In the genomic region with DNA sequence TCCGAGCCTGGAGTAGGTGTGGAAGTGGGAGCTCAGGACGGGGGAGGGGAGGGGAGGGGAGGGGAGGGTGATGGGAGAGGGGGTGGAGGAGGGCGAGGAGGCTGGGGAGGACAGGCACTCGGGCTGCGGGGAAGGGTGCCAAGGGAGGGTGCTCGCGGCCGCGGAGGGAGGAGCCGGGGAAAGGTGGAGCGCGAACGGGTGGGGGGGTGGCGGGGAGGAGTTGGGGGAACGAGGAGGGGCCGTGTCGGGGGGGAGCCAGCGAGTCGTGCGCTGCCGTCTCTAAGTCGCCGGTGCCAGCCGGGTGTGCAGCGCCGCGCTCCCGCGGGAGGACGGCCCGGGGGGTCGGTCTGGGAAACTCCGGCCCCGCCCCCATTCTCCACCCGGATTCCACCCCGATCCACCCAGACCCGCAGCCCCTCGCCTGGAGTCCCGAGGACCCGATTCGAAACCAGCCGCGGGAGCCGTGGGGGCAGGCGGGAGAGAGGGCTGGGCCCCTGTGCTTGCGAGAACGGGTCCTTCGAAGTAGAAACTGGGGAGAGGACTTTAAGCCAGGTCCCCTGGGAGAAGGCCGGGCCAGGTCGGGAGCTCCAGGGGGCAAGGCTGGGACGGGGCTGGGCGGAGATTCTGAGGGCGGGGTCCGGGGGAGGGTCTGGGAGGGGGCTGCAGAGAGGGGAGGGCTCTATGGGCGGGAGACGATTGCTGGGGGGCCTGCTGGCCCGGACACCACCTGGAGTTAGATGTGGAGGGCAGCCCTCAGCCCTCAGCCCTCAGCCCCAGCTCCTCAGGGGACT, we compare ENCODE assay signal across 8 cellular contexts. TPM values are rescaled to one million over a fixed set of nuclear protein-coding genes. Genes with fewer than 3 reads are reported as not detected.
DNase-seq lines count a peak whose midpoint lies in the region; ATAC-seq and TF ChIP-seq lines count a peak whose summit lies in the region.

A gene with protein sequence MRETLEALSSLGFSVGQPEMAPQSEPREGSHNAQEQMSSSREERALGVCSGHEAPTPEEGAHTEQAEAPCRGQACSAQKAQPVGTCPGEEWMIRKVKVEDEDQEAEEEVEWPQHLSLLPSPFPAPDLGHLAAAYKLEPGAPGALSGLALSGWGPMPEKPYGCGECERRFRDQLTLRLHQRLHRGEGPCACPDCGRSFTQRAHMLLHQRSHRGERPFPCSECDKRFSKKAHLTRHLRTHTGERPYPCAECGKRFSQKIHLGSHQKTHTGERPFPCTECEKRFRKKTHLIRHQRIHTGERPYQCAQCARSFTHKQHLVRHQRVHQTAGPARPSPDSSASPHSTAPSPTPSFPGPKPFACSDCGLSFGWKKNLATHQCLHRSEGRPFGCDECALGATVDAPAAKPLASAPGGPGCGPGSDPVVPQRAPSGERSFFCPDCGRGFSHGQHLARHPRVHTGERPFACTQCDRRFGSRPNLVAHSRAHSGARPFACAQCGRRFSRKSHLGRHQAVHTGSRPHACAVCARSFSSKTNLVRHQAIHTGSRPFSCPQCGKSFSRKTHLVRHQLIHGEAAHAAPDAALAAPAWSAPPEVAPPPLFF (minus strand): TSS at position 143 of the 791 bp plus-strand sequence. CDS start 2,556 bp downstream, outside the sequence.

- no peaks in the 10 kb centered on the region for H3K79me2 ChIP-seq in ACC112 (ENCODE audit: control insufficient read depth, insufficient read depth, low read length, unreplicated experiment)

- H3K27me3 ChIP-seq in ACC112 (ENCODE audit: insufficient read depth, low read length) (peaks cover 19% of the 10 kb centered on the region), HUES6 (ENCODE audit: control insufficient read depth, insufficient read depth, low read length) (peaks cover 83% of the 10 kb centered on the region), lower lobe of right lung (ENCODE audit: low read depth) (no peaks in the 10 kb centered on the region)

- H3K27ac ChIP-seq in ACC112 (ENCODE audit: low read depth, low read length) (no peak within 1 kb of the TSS), HUES6 (ENCODE audit: low read depth, low read length) (no peak within 1 kb of the TSS), coronary artery (peak within 1 kb of the TSS; percentile 50 to 84), lower lobe of right lung (peak within 1 kb of the TSS; percentile 74)

- peak; percentile 78 for DNase-seq in UCSD-AML1 (lab: John Stamatoyannopoulos, UW; ENCODE audit: unreplicated experiment)
- no peak for DNase-seq in coronary artery (ENCODE audit: low spot score)
- peak; percentile 82 for DNase-seq in lower lobe of right lung
- peak; percentile 4 to 50 for DNase-seq in stimulated activated CD8-positive, alpha-beta memory T cell treated with anti-CD3 and anti-CD28 coated beads, Interleukin-7, amount 100 ng/mL, for 4 hours (ENCODE audit: low read depth in 2 of 2)

- intact Hi-C loops in lower lobe of right lung (cut with DNase I), result no loop called here

- peak within 1 kb of the TSS; percentile 25 for H2AFZ ChIP-seq in ACC112 (ENCODE audit: low read length, unreplicated experiment)

- no peak for TF ChIP-seq CTCF in coronary artery (IDR thresholded peaks at IDR 0.05)
- no peak for TF ChIP-seq CTCF in lower lobe of right lung (IDR thresholded peaks at IDR 0.05)

- H3K36me3 ChIP-seq in ACC112 (ENCODE audit: insufficient read depth, low read length) (no peaks in the 10 kb centered on the region), HUES6 (ENCODE audit: control insufficient read depth, insufficient read depth, low read length) (no peaks in the 10 kb centered on the region), lower lobe of right lung (peaks cover 15% of the 10 kb centered on the region)

- H3K4me3 ChIP-seq in ACC112 (ENCODE audit: low read depth, low read length) (peak within 1 kb of the TSS; percentile 84), HUES6 (ENCODE audit: low read depth, low read length) (peak within 1 kb of the TSS; percentile 81), coronary artery (peak within 1 kb of the TSS; percentile 76), lower lobe of right lung (peak within 1 kb of the TSS; percentile 73)

- ATAC-seq in lower lobe of right lung, result peak; percentile 6 to 22
- ATAC-seq in GM18502 (IDR thresholded peaks at IDR 0.05; ENCODE audit: poor library complexity, unreplicated experiment), result no peak
- ATAC-seq in HG03439 (IDR thresholded peaks at IDR 0.05; ENCODE audit: unreplicated experiment), result no peak

- no peaks in the 10 kb centered on the region for H3K9me3 ChIP-seq in HUES6 (ENCODE audit: control insufficient read depth, insufficient read depth, low read depth, low read length)
- no peaks in the 10 kb centered on the region for H3K9me3 ChIP-seq in lower lobe of right lung

- H3K9ac ChIP-seq in HUES6 (ENCODE audit: low read length), result peak within 1 kb of the TSS; percentile 46

- H3K4me1 ChIP-seq in ACC112 (ENCODE audit: control insufficient read depth, insufficient read depth, low read length, unreplicated experiment) (peaks cover 9% of the 10 kb centered on the region), HUES6 (ENCODE audit: control insufficient read depth, insufficient read depth, low read length) (peaks cover 14% of the 10 kb centered on the region), lower lobe of right lung (peaks cover 38% of the 10 kb centered on the region)

RNA-seq across cellular contexts. Expression of the gene that starts here (rescaled TPM):
- total RNA-seq in lower lobe of right lung, result 23.0 TPM

Comparison
In these comparisons a context has a peak if more than half of its experiments do, and no peak if none do; other contexts are left out.
1. H3K27ac ChIP-seq: peak in coronary artery (2 of 2) and lower lobe of right lung (single experiment); none in ACC112 (single experiment) and HUES6 (single experiment).
2. ATAC-seq: peak in lower lobe of right lung (2 of 2); none in GM18502 (single experiment) and HG03439 (single experiment).
3. Peak in every context shown above with its lines, with median percentiles within 50 percentile points of each other: H3K4me3 ChIP-seq.